ENCODE assay signal across 8 cellular contexts in the genomic region with DNA sequence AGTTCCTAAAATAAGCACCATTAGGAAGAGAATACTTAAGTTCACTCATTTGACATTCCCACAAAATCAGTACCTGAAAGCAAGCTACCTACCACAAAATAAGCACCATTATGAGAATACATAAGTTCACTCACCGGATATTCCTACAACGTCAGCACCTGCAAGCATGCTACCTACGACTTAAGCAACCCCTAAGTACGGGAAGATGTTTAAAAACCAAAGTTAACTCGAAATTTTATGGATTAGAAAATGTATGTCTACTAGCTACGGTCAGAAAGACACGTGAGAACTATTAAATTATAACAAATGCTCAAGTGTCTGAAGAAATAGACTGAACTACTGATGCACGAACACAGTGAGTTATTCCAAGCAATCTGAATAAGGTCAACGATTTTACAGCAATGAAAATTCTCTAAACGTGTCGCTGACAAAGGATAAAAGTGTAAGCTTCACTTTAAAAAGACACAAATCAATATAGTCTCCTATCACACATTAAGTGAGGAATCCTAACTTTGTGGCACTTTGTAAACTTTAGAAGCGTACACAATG. TPM values are rescaled to one million over a fixed set of nuclear protein-coding genes. Genes with fewer than 3 reads are reported as not detected.
DNase-seq lines count a peak whose midpoint lies in the region; ATAC-seq, FAIRE-seq and TF ChIP-seq lines count a peak whose summit lies in the region.

No MANE protein-coding gene starts in this region.

- H3K9ac ChIP-seq in K562 (ENCODE audit: insufficient read depth in 1 of 2, low read depth in 2 of 2, low read length in 2 of 2) = peak overlapping the region; percentile 92 to 97

- in situ Hi-C loops in K562 (cut with MboI) = no loop called here

- peaks cover 1% of the 10 kb centered on the region for H3K36me3 Mint-ChIP-seq in memory B cell

- ATAC-seq in K562 (no peak), memory B cell (ENCODE audit: low read depth) (no peak), GM18502 (IDR thresholded peaks at IDR 0.05; ENCODE audit: poor library complexity, unreplicated experiment) (no peak), HG03432 (IDR thresholded peaks at IDR 0.05; ENCODE audit: unreplicated experiment) (no peak), GM18505 (IDR thresholded peaks at IDR 0.05; ENCODE audit: unreplicated experiment) (no peak)

- WGBS in K562 (ENCODE audit: insufficient coverage, low coverage, missing lambda C conversion rate) = 2% methylated on average over 12 of the region's 12 CpGs

- H3K27me3 Mint-ChIP-seq in memory B cell = no peaks in the 10 kb centered on the region

- no peaks in the 10 kb centered on the region for H3K9me3 Mint-ChIP-seq in memory B cell

- DNase-seq in stimulated activated CD4-positive, alpha-beta T cell treated with anti-CD3 and anti-CD28 coated beads, Interleukin-15, amount 100 ng/mL, for 24 hours = peak; percentile 19
- no peak for DNase-seq in stimulated activated CD4-positive, alpha-beta T cell treated with anti-CD3 and anti-CD28 coated beads, Interleukin-2, amount 100 ng/mL, for 48 hours
- DNase-seq in K562 (ENCODE audit: extremely low read depth in 1 of 4, low spot score in 3 of 4) = no peak
- no peak for DNase-seq in memory B cell (ENCODE audit: low spot score in 2 of 2)
- DNase-seq in vagina (ENCODE audit: extremely low spot score in 2 of 2) = no peak

- CTCF ChIA-PET in K562 (lab: Yijun Ruan, JAX; ENCODE audit: low intra/inter-chr PET ratio) = interaction anchor here (1.4 kb wide), 1 partner anchor 154 kb away, joined by 5 read pairs; no protein-coding TSS in a partner anchor

- H3K4me1 ChIP-seq in K562 (replicated peaks in 1 of 2; ENCODE audit: control insufficient read depth in 2 of 2, insufficient read depth in 2 of 2, low read length in 2 of 2) (peaks cover 16 to 23% of the 10 kb centered on the region in 2 experiments), vagina (peaks cover 60% of the 10 kb centered on the region)

- peak overlapping the region; percentile 76 for H2AFZ ChIP-seq in K562 (ENCODE audit: low read depth, low read length)

- H3K4me3 ChIP-seq in K562 (peak overlapping the region; percentile 95), vagina (peak overlapping the region; percentile 74 to 86)

- H3K27me3 ChIP-seq in K562 (ENCODE audit: control insufficient read depth in 2 of 2, insufficient read depth in 2 of 2, low read length in 2 of 2) (no peaks in the 10 kb centered on the region), vagina (no peaks in the 10 kb centered on the region)

- H3K36me3 ChIP-seq in K562 (ENCODE audit: control insufficient read depth, insufficient read depth, low read length) (peaks cover 45% of the 10 kb centered on the region), vagina (no peaks in the 10 kb centered on the region)

- POLR2A ChIA-PET in K562 (lab: Yijun Ruan, JAX) = interaction anchor here (0.6 kb wide), 1 partner anchor 1220 kb away, joined by 3 read pairs; no protein-coding TSS in a partner anchor

- TSS peak; percentile 45 for BruUV-seq in K562 (replicated peaks; lab: Mats Ljungman, UMichigan)

- TF ChIP-seq POLR2A in K562 (conservative IDR thresholded peaks at IDR 0.05) (no peak), vagina (IDR thresholded peaks at IDR 0.05) (no peak), GM18505 (IDR thresholded peaks at IDR 0.05; ENCODE audit: borderline replicate concordance, extremely low read depth, insufficient read depth, insufficient read length) (no peak)

- peak overlapping the region; percentile 82 for H3K4me2 ChIP-seq in K562 (ENCODE audit: insufficient read depth, low read length)

- peak overlapping the region; percentile 92 for H3K27ac ChIP-seq in K562 (ENCODE audit: extremely low read depth, low read depth, low read length)
- peak overlapping the region; percentile 91 for H3K27ac ChIP-seq in vagina

- H3K9me3 ChIP-seq in K562 (replicated peaks; ENCODE audit: control insufficient read depth, insufficient read depth, low read depth, low read length) (no peaks in the 10 kb centered on the region), vagina (no peaks in the 10 kb centered on the region)

- intact Hi-C loops in K562 (cut with micrococcal nuclease) (no loop called here), vagina (cut with DNase I) (loop anchor here (10.0 kb wide), 1 partner anchor 59 kb away; the partner anchor contains the start of gene RSL1D1)

- no peak for TF ChIP-seq EP300 in K562 (IDR thresholded peaks at IDR 0.05; ENCODE audit: low read length)

- TF ChIP-seq RAD21 in K562 (CRISPR knock-in tag; conservative IDR thresholded peaks at IDR 0.05 in 1 of 2, IDR thresholded peaks at IDR 0.05 in 1 of 2) = no peak

- H3K4me3 Mint-ChIP-seq in memory B cell = peak overlapping the region; percentile 85

- no peak for FAIRE-seq in K562 (lab: Jason Lieb, UNC)

- peaks cover 65% of the 10 kb centered on the region for H3K79me2 ChIP-seq in K562 (ENCODE audit: control insufficient read depth, insufficient read depth, low read length)

- H3K27ac Mint-ChIP-seq in memory B cell = peak overlapping the region; percentile 90

- H4K20me1 ChIP-seq in K562 (replicated peaks; ENCODE audit: control insufficient read depth, insufficient read depth, low read length) = peaks cover 44% of the 10 kb centered on the region

- TF ChIP-seq CTCF in K562 (IDR thresholded peaks at IDR 0.05 in 2 of 3, conservative IDR thresholded peaks at IDR 0.05 in 1 of 3; ENCODE audit: insufficient read depth in 2 of 3, low read depth in 1 of 3, low read length in 3 of 3) = no peak
- TF ChIP-seq CTCF in vagina (IDR thresholded peaks at IDR 0.05) = no peak

- no peaks in the 10 kb centered on the region for H3K9me1 ChIP-seq in K562 (ENCODE audit: control insufficient read depth, insufficient read depth, low read length)

- peaks cover 36% of the 10 kb centered on the region for H3K4me1 Mint-ChIP-seq in memory B cell

TF ChIP-seq in K562, 482 proteins besides CTCF, POLR2A, EP300 and RAD21 (continues in another document):
- TF ChIP-seq CHD1 (IDR thresholded peaks at IDR 0.05; ENCODE audit: low read length) (peak; percentile 27), ELF2 (CRISPR knock-in tag; IDR thresholded peaks at IDR 0.05) (0 out of 2 replicates have a peak, but pooled peaks have one; percentile 16), NR3C1 (CRISPR knock-in tag; IDR thresholded peaks at IDR 0.05) (no peak)

RNA-seq across cellular contexts. Expression of gene GSPT1, which starts 1.5 kb away (rescaled TPM):
- total RNA-seq in K562 (2011; cell fraction: chromatin; rRNA removed; ENCODE audit: low replicate concordance) = 57.0 and 199 TPM in 2 replicates
- 38.0 and 40.4 TPM in 2 replicates for total RNA-seq in K562 (2011; cell fraction: nucleolus; rRNA removed)
- 65.7 and 69.3 TPM in 2 replicates for total RNA-seq in K562 (2011; cell fraction: nucleoplasm; rRNA removed)
- total RNA-seq in K562 (2014; rRNA removed) (107 TPM in 2 replicates), K562 (2014; rRNA removed; fragmentation: Illumina TruSeq; extraction: Trizol) (151 and 161 TPM in 2 replicates), K562 (2015; rRNA removed; fragmentation: Illumina TruSeq; extraction: Trizol) (147 and 148 TPM in 2 replicates), K562 (2021) (210 and 219 TPM in 2 replicates), vagina (56.0 TPM)
- polyA plus RNA-seq in K562 (2011; rRNA removed) (126 and 162 TPM in 2 replicates), K562 (2014; fragmentation: Illumina TruSeq; extraction: Trizol) (219 and 269 TPM in 2 replicates), K562 (2014; fragmentation: Nextera tagmentation; extraction: Ambion mirVana) (10 to 100 TPM; 63.8 to 75.0 TPM), K562 (2014; rRNA removed) (111 and 132 TPM in 2 replicates)
- polyA plus RNA-seq in K562 (2011; cell fraction: cytosol; rRNA removed) = 34.0 and 61.3 TPM in 2 replicates
- 44.0 and 62.3 TPM in 2 replicates for polyA plus RNA-seq in K562 (2011; cell fraction: nucleus; rRNA removed)
- 105 and 133 TPM in 2 replicates for polyA plus RNA-seq in K562 (2012)
- 195 and 213 TPM in 2 replicates for polyA minus RNA-seq in K562 (2011; rRNA and poly(A)+ RNA removed)
- polyA minus RNA-seq in K562 (2011; cell fraction: cytosol; rRNA and poly(A)+ RNA removed) = 105 and 141 TPM in 2 replicates
- polyA minus RNA-seq in K562 (2011; cell fraction: nucleus; rRNA and poly(A)+ RNA removed) = 21.4 and 47.9 TPM in 2 replicates

RNA-seq across cellular contexts. Expression of gene NPIPB2, which starts 27.6 kb away (rescaled TPM):
- total RNA-seq in K562 (2011; cell fraction: chromatin; rRNA removed; ENCODE audit: low replicate concordance) = 60.6 and 96.4 TPM in 2 replicates
- 14.0 and 22.1 TPM in 2 replicates for total RNA-seq in K562 (2011; cell fraction: nucleolus; rRNA removed)
- total RNA-seq in K562 (2011; cell fraction: nucleoplasm; rRNA removed) = 23.3 and 36.0 TPM in 2 replicates
- 0.86 and 1.4 TPM in 2 replicates for total RNA-seq in K562 (2014; rRNA removed)
- total RNA-seq in K562 (2014; rRNA removed; fragmentation: Illumina TruSeq; extraction: Trizol) = 1.8 and 1.9 TPM in 2 replicates
- total RNA-seq in K562 (2015; rRNA removed; fragmentation: Illumina TruSeq; extraction: Trizol) = 2.9 and 3.4 TPM in 2 replicates
- total RNA-seq in K562 (2021) = 2.9 and 4.1 TPM in 2 replicates
- polyA plus RNA-seq in K562 (2011; rRNA removed) = 1.0 and 1.9 TPM in 2 replicates
- 0.39 and 1.7 TPM in 2 replicates for polyA plus RNA-seq in K562 (2011; cell fraction: cytosol; rRNA removed)
- polyA plus RNA-seq in K562 (2011; cell fraction: nucleus; rRNA removed) = 16.3 and 24.2 TPM in 2 replicates
- polyA plus RNA-seq in K562 (2012) = 2.3 and 4.0 TPM in 2 replicates
- polyA plus RNA-seq in K562 (2014; fragmentation: Illumina TruSeq; extraction: Trizol) = 0.58 and 0.91 TPM in 2 replicates
- under 1 TPM in 1 of 2 experiments, not detected in 1; 0.21 TPM for polyA plus RNA-seq in K562 (2014; fragmentation: Nextera tagmentation; extraction: Ambion mirVana)
- polyA plus RNA-seq in K562 (2014; rRNA removed) = 1.9 and 3.6 TPM in 2 replicates
- polyA minus RNA-seq in K562 (2011; rRNA and poly(A)+ RNA removed) = 6.6 and 7.1 TPM in 2 replicates
- 1.9 and 2.8 TPM in 2 replicates for polyA minus RNA-seq in K562 (2011; cell fraction: cytosol; rRNA and poly(A)+ RNA removed)
- polyA minus RNA-seq in K562 (2011; cell fraction: nucleus; rRNA and poly(A)+ RNA removed) = 7.0 and 9.3 TPM in 2 replicates
- total RNA-seq in vagina = 13.5 TPM

RNA-seq across cellular contexts. Expression of gene TNFRSF17, which starts 50.7 kb away (rescaled TPM):
- total RNA-seq in K562 (2011; cell fraction: chromatin; rRNA removed; ENCODE audit: low replicate concordance) = not detected in 2 replicates
- total RNA-seq in K562 (2011; cell fraction: nucleolus; rRNA removed) = not detected in 2 replicates
- not detected in 2 replicates for total RNA-seq in K562 (2011; cell fraction: nucleoplasm; rRNA removed)
- total RNA-seq in K562 (2014; rRNA removed) = not detected in 2 replicates
- total RNA-seq in K562 (2014; rRNA removed; fragmentation: Illumina TruSeq; extraction: Trizol) = not detected in 2 replicates
- not detected in 2 replicates for total RNA-seq in K562 (2015; rRNA removed; fragmentation: Illumina TruSeq; extraction: Trizol)
- total RNA-seq in K562 (2021) = not detected in 2 replicates
- polyA plus RNA-seq in K562 (2011; rRNA removed) = not detected in 2 replicates
- not detected in 2 replicates for polyA plus RNA-seq in K562 (2011; cell fraction: cytosol; rRNA removed)
- polyA plus RNA-seq in K562 (2011; cell fraction: nucleus; rRNA removed) = not detected in 2 replicates
- not detected in 2 replicates for polyA plus RNA-seq in K562 (2012)
- not detected in 2 replicates for polyA plus RNA-seq in K562 (2014; fragmentation: Illumina TruSeq; extraction: Trizol)
- not detected for polyA plus RNA-seq in K562 (2014; fragmentation: Nextera tagmentation; extraction: Ambion mirVana)
- not detected in 2 replicates for polyA plus RNA-seq in K562 (2014; rRNA removed)
- polyA minus RNA-seq in K562 (2011; rRNA and poly(A)+ RNA removed) = not detected in 2 replicates
- not detected in 2 replicates for polyA minus RNA-seq in K562 (2011; cell fraction: cytosol; rRNA and poly(A)+ RNA removed)
- polyA minus RNA-seq in K562 (2011; cell fraction: nucleus; rRNA and poly(A)+ RNA removed) = not detected in 2 replicates
- total RNA-seq in vagina = not detected
